In the genomic region with DNA sequence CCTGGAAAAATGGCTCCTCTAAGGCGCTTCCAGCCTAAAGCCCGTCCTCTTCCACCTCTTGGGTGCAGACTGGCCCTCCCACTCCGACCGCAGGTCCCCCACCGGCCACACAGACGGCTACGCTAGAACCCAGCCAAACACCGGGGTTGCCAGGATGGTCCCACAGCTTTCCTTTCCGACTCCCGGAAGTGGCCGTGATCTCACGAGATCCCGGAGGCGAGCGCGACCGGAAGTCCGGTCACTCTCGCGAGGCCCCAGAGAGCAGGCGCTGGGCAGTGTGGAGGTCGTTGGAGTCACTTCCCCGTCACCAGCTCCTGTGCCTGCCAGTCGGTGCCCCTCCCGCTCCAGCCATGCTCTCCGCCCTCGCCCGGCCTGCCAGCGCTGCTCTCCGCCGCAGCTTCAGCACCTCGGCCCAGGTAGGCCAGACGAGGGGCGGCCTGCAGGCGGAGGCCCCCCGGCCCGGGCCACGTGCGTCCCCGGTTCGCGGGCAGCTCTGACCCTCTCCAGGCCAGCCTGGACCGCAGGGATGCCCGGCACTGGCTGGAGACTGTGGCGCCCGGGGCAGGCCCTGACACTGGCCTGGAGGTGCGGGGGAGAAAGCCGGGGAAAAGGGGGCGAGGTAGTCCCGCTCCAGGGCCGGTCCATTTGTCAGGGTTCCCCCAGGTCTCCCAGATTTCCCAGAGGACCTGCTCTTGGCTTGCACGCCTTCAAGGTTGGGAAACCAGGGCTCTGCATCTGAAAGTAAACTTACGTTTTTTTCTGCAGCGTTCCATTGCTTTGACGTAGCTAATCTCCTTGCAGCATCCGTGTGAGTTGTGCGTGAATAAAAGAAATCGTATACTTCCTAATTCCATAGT, we compare ENCODE assay signal across 8 cellular contexts.
DNase-seq lines count a peak whose midpoint lies in the region; ATAC-seq and TF ChIP-seq lines count a peak whose summit lies in the region.

A gene with protein sequence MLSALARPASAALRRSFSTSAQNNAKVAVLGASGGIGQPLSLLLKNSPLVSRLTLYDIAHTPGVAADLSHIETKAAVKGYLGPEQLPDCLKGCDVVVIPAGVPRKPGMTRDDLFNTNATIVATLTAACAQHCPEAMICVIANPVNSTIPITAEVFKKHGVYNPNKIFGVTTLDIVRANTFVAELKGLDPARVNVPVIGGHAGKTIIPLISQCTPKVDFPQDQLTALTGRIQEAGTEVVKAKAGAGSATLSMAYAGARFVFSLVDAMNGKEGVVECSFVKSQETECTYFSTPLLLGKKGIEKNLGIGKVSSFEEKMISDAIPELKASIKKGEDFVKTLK (plus strand): TSS at position 296 of the 857 bp plus-strand sequence. CDS start 55 bp downstream, at position 351.
A gene with protein sequence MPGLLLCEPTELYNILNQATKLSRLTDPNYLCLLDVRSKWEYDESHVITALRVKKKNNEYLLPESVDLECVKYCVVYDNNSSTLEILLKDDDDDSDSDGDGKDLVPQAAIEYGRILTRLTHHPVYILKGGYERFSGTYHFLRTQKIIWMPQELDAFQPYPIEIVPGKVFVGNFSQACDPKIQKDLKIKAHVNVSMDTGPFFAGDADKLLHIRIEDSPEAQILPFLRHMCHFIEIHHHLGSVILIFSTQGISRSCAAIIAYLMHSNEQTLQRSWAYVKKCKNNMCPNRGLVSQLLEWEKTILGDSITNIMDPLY (minus strand): TSS at position 190 of the 857 bp plus-strand sequence. CDS start 17,477 bp downstream, outside the sequence.

- DNase-seq in GM10248 (ENCODE audit: extremely low spot score) (peak; percentile 98), NCI-H1048 (lab: John Stamatoyannopoulos, UW) (peak; percentile 69), globus pallidus (ENCODE audit: low spot score) (peak; percentile 90), nucleus accumbens (lab: John Stamatoyannopoulos, UW) (peak in 55 of 56 donors; percentile 51 to 96 (median 87)), superior temporal gyrus (ENCODE audit: extremely low spot score) (peak; percentile 93)

- peak within 1 kb of the TSS; percentile 97 for H3K4me3 Mint-ChIP-seq in activated naive CD4-positive, alpha-beta T cell treated with anti-CD3 and anti-CD28 coated beads, Interleukin-2, amount 50 U/mL, for 24 hours

- H3K27me3 Mint-ChIP-seq in activated naive CD4-positive, alpha-beta T cell treated with anti-CD3 and anti-CD28 coated beads, Interleukin-2, amount 50 U/mL, for 24 hours, result no peaks in the 10 kb centered on the region

- no peak for TF ChIP-seq CTCF in GM10248 (IDR thresholded peaks at IDR 0.05; ENCODE audit: control extremely low read depth, extremely low read depth, low read depth, missing control alignments)

- POLR2A ChIA-PET in GM10248 (lab: Yijun Ruan, JAX), result interaction anchor here (0.5 to 1.3 kb wide), 7 partner anchors 14 to 1659 kb away, joined by 3 to 5 read pairs (median 4); a partner anchor contains a TSS

- peaks cover 48% of the 10 kb centered on the region for H3K4me1 Mint-ChIP-seq in activated naive CD4-positive, alpha-beta T cell treated with anti-CD3 and anti-CD28 coated beads, Interleukin-2, amount 50 U/mL, for 24 hours

- CTCF ChIA-PET in GM10248 (lab: Yijun Ruan, JAX), result interaction anchor here (0.6 to 1.5 kb wide), 4 partner anchors 130 to 268 kb away, joined by 3 to 4 read pairs (median 3); a partner anchor contains a TSS

- H3K36me3 Mint-ChIP-seq in activated naive CD4-positive, alpha-beta T cell treated with anti-CD3 and anti-CD28 coated beads, Interleukin-2, amount 50 U/mL, for 24 hours, result peaks cover 18% of the 10 kb centered on the region

- H3K27ac Mint-ChIP-seq in activated naive CD4-positive, alpha-beta T cell treated with anti-CD3 and anti-CD28 coated beads, Interleukin-2, amount 50 U/mL, for 24 hours, result peak within 1 kb of the TSS; percentile 97

- ATAC-seq in HG02588 (IDR thresholded peaks at IDR 0.05; ENCODE audit: unreplicated experiment) (peak; percentile 95), SK-N-SH treated with all-trans-retinoic acid at 6 μM for 48 hours (peak; percentile 98)

- H3K9me3 Mint-ChIP-seq in activated naive CD4-positive, alpha-beta T cell treated with anti-CD3 and anti-CD28 coated beads, Interleukin-2, amount 50 U/mL, for 24 hours, result no peaks in the 10 kb centered on the region

TF ChIP-seq in SK-N-SH treated with all-trans-retinoic acid at 6 μM for 48 hours, 23 proteins besides CTCF, POLR2A, EP300 and RAD21:
- TF ChIP-seq, protein P1, sequence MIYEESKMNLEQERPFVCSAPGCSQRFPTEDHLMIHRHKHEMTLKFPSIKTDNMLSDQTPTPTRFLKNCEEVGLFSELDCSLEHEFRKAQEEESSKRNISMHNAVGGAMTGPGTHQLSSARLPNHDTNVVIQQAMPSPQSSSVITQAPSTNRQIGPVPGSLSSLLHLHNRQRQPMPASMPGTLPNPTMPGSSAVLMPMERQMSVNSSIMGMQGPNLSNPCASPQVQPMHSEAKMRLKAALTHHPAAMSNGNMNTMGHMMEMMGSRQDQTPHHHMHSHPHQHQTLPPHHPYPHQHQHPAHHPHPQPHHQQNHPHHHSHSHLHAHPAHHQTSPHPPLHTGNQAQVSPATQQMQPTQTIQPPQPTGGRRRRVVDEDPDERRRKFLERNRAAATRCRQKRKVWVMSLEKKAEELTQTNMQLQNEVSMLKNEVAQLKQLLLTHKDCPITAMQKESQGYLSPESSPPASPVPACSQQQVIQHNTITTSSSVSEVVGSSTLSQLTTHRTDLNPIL (CRISPR knock-in tag; IDR thresholded peaks at IDR 0.05; ENCODE audit: low read depth), result no peak
- TF ChIP-seq RARB (CRISPR knock-in tag; IDR thresholded peaks at IDR 0.05), result no peak
- TF ChIP-seq ZFP3 (CRISPR knock-in tag; IDR thresholded peaks at IDR 0.05), result no peak; the same call in 1 of the 2 replicates
- 0 out of 2 replicates have a peak, but pooled peaks have one; percentile 24 for TF ChIP-seq ESRRG (CRISPR knock-in tag; IDR thresholded peaks at IDR 0.05)
- no peak for TF ChIP-seq CSDC2 (CRISPR knock-in tag; IDR thresholded peaks at IDR 0.05)
- TF ChIP-seq TOX (CRISPR knock-in tag; IDR thresholded peaks at IDR 0.05; ENCODE audit: borderline replicate concordance), result no peak
- TF ChIP-seq BACH2 (CRISPR knock-in tag; IDR thresholded peaks at IDR 0.05; ENCODE audit: borderline replicate concordance), result no peak

Comparison
In these comparisons a context has a peak if more than half of its experiments do, and no peak if none do; other contexts are left out.
1. Peak in every context shown above with its lines: DNase-seq and ATAC-seq.